Comparison of ENCODE assay signal across 6 cellular contexts in the genomic region with DNA sequence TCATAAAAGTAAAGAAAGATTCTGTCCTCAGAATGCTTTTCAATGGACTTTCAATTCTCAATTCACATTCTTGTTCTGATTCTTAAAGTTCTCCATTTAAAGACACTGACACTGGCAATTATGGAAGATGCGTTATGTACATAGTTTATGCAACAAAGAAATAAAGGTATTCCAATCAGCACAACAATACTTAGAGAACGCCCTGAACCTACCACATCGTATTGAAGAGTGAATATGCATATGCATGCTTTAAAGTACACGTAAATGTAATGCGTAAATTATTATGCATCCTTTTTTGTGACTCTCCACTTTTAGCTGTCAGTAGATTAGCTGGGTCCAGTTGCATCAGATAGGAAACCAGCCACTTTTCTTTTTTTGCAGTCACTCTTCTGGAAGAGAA.
"Had no signal": no experiment of that assay in that cellular context is flagged by ENCODE, and none has a peak within 500 bp of the region (broad histone marks: within the 10 kb centered on the region; RNA-seq: fewer than 3 reads in every experiment).

No MANE protein-coding gene starts in this region.

- H3K9ac ChIP-seq: GM23248 had no signal

- H3K27ac Mint-ChIP-seq: HFFc6 had no signal

- ATAC-seq: HCT116 had no signal

- H3K27ac ChIP-seq: GM23248 had no signal

- H2AFZ ChIP-seq: GM23248 had no signal

- H3K4me3 ChIP-seq: GM23248 had no signal

- H3K9me3 Mint-ChIP-seq: HFFc6 had no signal

- DNase-seq: GM23248, GOT3, H7, HCEC 1CT, HFFc6 had no signal

- H3K4me3 Mint-ChIP-seq: HFFc6 had no signal
